In the genomic region with DNA sequence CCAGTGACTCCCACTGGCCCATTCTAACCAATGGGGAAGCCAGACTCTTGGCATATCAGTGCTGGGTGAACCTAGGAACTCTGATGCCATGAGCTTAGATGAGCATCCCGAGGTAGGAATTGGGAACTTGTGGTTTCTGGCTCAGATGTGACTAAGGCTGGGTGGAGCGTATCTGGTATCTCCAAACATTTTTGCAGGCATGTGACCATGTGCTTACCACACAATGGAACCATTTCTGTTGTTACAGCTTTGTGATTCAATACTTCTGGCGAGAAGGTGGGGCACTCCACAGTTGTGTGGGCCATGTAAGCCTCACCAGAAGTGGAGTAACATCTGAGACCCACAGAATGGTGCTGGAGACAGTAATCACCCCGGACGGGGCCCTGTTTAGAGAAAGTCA, we compare ENCODE assay signal across 10 cellular contexts. TPM values are rescaled to one million over a fixed set of nuclear protein-coding genes. Genes with fewer than 3 reads are reported as not detected.
DNase-seq lines count a peak whose midpoint lies in the region; ATAC-seq and TF ChIP-seq lines count a peak whose summit lies in the region.
"Had no signal": no experiment of that assay in that cellular context is flagged by ENCODE, and none has a peak within 500 bp of the region (broad histone marks: within the 10 kb centered on the region; RNA-seq: fewer than 3 reads in every experiment).

No MANE protein-coding gene starts in this region.

- no peak for TF ChIP-seq RAD21 in Ishikawa (IDR thresholded peaks at IDR 0.05; ENCODE audit: low read depth)

- CTCF ChIA-PET in AG04449 (lab: Yijun Ruan, JAX), result interaction anchor here (1.0 to 11.6 kb wide), 5 partner anchors 14 to 43 kb away, joined by 4 to 305 read pairs (median 9); a partner anchor contains a TSS

- intact Hi-C loops in lower lobe of right lung (cut with DNase I), result no loop called here
- intact Hi-C loops in uterus (cut with DNase I; ENCODE audit: low total_unique reads), result no loop called here

- DNase-seq in AG04449 (ENCODE audit: low read depth, low spot score) (peak; percentile 91), astrocyte of the spinal cord (ENCODE audit: low read depth, low spot score) (peak; percentile 89), lower lobe of right lung (no peak), NCI-H82 (lab: John Stamatoyannopoulos, UW) (no peak), NCI-H128 (lab: John Stamatoyannopoulos, UW; ENCODE audit: unreplicated experiment) (no peak), uterus (no peak)
- no peak for DNase-seq in stimulated activated naive CD8-positive, alpha-beta T cell treated with anti-CD3 and anti-CD28 coated beads, Interleukin-15, amount 100 ng/mL, for 72 hours
- DNase-seq: activated naive CD4-positive, alpha-beta T cell treated with anti-CD3 and anti-CD28 coated beads for 36 hours had no signal

- H3K4me3 ChIP-seq in AG04449 (ENCODE audit: low read depth, low read length), result no peak overlapping the region
- no peak overlapping the region for H3K4me3 ChIP-seq in astrocyte of the spinal cord (ENCODE audit: low read depth, low read length)
- no peak overlapping the region for H3K4me3 ChIP-seq in lower lobe of right lung
- no peak overlapping the region for H3K4me3 ChIP-seq in uterus

- H3K27me3 Mint-ChIP-seq in stimulated activated naive CD8-positive, alpha-beta T cell treated with anti-CD3 and anti-CD28 coated beads, Interleukin-15, amount 100 ng/mL, for 72 hours, result no peaks in the 10 kb centered on the region

- H3K4me3 Mint-ChIP-seq in stimulated activated naive CD8-positive, alpha-beta T cell treated with anti-CD3 and anti-CD28 coated beads, Interleukin-15, amount 100 ng/mL, for 72 hours, result no peak overlapping the region
- H3K4me3 Mint-ChIP-seq: activated naive CD4-positive, alpha-beta T cell treated with anti-CD3 and anti-CD28 coated beads for 36 hours had no signal

- no peaks in the 10 kb centered on the region for H3K36me3 ChIP-seq in lower lobe of right lung
- H3K36me3 ChIP-seq in uterus, result no peaks in the 10 kb centered on the region

- ATAC-seq in lower lobe of right lung, result peak in 1 of 2 donors; percentile 9
- ATAC-seq in stimulated activated naive CD8-positive, alpha-beta T cell treated with anti-CD3 and anti-CD28 coated beads, Interleukin-15, amount 100 ng/mL, for 72 hours, result no peak

- in situ Hi-C loops in astrocyte of the spinal cord (cut with HindIII; ENCODE audit: low sequenced_read_pairs), result loop anchor here (5.0 kb wide), 1 partner anchor 38 kb away; no protein-coding TSS in a partner anchor

- no peak overlapping the region for H3K27ac Mint-ChIP-seq in stimulated activated naive CD8-positive, alpha-beta T cell treated with anti-CD3 and anti-CD28 coated beads, Interleukin-15, amount 100 ng/mL, for 72 hours
- H3K27ac Mint-ChIP-seq: activated naive CD4-positive, alpha-beta T cell treated with anti-CD3 and anti-CD28 coated beads for 36 hours had no signal

- H3K9me3 Mint-ChIP-seq in stimulated activated naive CD8-positive, alpha-beta T cell treated with anti-CD3 and anti-CD28 coated beads, Interleukin-15, amount 100 ng/mL, for 72 hours, result no peaks in the 10 kb centered on the region
- H3K9me3 Mint-ChIP-seq: activated naive CD4-positive, alpha-beta T cell treated with anti-CD3 and anti-CD28 coated beads for 36 hours had no signal

- POLR2A ChIA-PET in AG04449 (lab: Yijun Ruan, JAX), result interaction anchor here (0.8 to 4.3 kb wide), 5 partner anchors 12 to 34 kb away, joined by 3 to 46 read pairs (median 5); a partner anchor contains a TSS

- H3K4me1 ChIP-seq in lower lobe of right lung (peaks cover 34% of the 10 kb centered on the region), uterus (peaks cover 8 to 15% of the 10 kb centered on the region in 2 donors)

- H3K27ac ChIP-seq in lower lobe of right lung, result peak overlapping the region; percentile 90
- H3K27ac ChIP-seq in uterus, result peak overlapping the region in 1 of 2 donors; percentile 97
- H3K27ac ChIP-seq: C4-2B had no signal

- H3K27me3 ChIP-seq in lower lobe of right lung (ENCODE audit: low read depth) (no peaks in the 10 kb centered on the region), uterus (no peaks in the 10 kb centered on the region)

- no peak for TF ChIP-seq CTCF in AG04449 (IDR thresholded peaks at IDR 0.05; ENCODE audit: insufficient read depth, low read length, missing control alignments)
- no peak for TF ChIP-seq CTCF in astrocyte of the spinal cord (IDR thresholded peaks at IDR 0.05; ENCODE audit: low read depth, low read length)
- no peak for TF ChIP-seq CTCF in lower lobe of right lung (IDR thresholded peaks at IDR 0.05)
- no peak for TF ChIP-seq CTCF in uterus (IDR thresholded peaks at IDR 0.05)

- TF ChIP-seq EP300 in Ishikawa (IDR thresholded peaks at IDR 0.05; ENCODE audit: borderline replicate concordance), result no peak

- TF ChIP-seq POLR2A in uterus (IDR thresholded peaks at IDR 0.05), result no peak

- peaks cover 20% of the 10 kb centered on the region for H3K4me1 Mint-ChIP-seq in stimulated activated naive CD8-positive, alpha-beta T cell treated with anti-CD3 and anti-CD28 coated beads, Interleukin-15, amount 100 ng/mL, for 72 hours

- H3K9me3 ChIP-seq in lower lobe of right lung, result no peaks in the 10 kb centered on the region
- H3K9me3 ChIP-seq in uterus, result no peaks in the 10 kb centered on the region

TF ChIP-seq in Ishikawa, 13 proteins besides CTCF, POLR2A, EP300 and RAD21:
- TF ChIP-seq, protein P1, sequence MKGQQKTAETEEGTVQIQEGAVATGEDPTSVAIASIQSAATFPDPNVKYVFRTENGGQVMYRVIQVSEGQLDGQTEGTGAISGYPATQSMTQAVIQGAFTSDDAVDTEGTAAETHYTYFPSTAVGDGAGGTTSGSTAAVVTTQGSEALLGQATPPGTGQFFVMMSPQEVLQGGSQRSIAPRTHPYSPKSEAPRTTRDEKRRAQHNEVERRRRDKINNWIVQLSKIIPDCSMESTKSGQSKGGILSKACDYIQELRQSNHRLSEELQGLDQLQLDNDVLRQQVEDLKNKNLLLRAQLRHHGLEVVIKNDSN (IDR thresholded peaks at IDR 0.05), result peak; percentile 9; the same call in 1 of the 2 replicates
- TF ChIP-seq TAF1 (IDR thresholded peaks at IDR 0.05; ENCODE audit: low read depth), result no peak
TF ChIP-seq in Ishikawa: peak in this region for 1.

RNA-seq across cellular contexts. Expression of a gene that starts 2.6 kb away (rescaled TPM):
- 22.6 TPM for total RNA-seq in lower lobe of right lung
- total RNA-seq in uterus, result 10 to 100 TPM in 2 of 4 donors, 1 to 10 TPM in 1, under 1 TPM in 1; 0.51 to 15.1 (median 10.8) TPM

RNA-seq across cellular contexts. Expression of a gene that starts 23.9 kb away (rescaled TPM):
- total RNA-seq in lower lobe of right lung, result 36.5 TPM
- total RNA-seq in uterus, result 100 to 1,000 TPM in 1 of 4 donors, 10 to 100 TPM in 3; 36.9 to 158 (median 59.4) TPM

RNA-seq across cellular contexts. Expression of a gene that starts 47.3 kb away (rescaled TPM):
- total RNA-seq in lower lobe of right lung, result 28.3 TPM
- 10 to 100 TPM in 3 of 4 donors, 1 to 10 TPM in 1; 2.8 to 32.3 (median 16.7) TPM for total RNA-seq in uterus

RNA-seq across cellular contexts. Expression of a gene that starts 49.2 kb away (rescaled TPM):
- total RNA-seq in lower lobe of right lung (29.7 TPM), uterus (10 to 100 TPM in 3 of 4 donors, 1 to 10 TPM in 1; 5.6 to 14.7 (median 11.9) TPM)

RNA-seq across cellular contexts. Expression of a gene that starts 56.3 kb away (rescaled TPM):
- total RNA-seq in lower lobe of right lung (5.4 TPM), uterus (10 to 100 TPM in 3 of 4 donors, 1 to 10 TPM in 1; 3.1 to 11.5 (median 10.8) TPM)

Comparison
In these comparisons a context has a peak if more than half of its experiments do, and no peak if none do; other contexts are left out.
1. DNase-seq: peak in AG04449 (single experiment) and astrocyte of the spinal cord (single experiment); none in lower lobe of right lung (single experiment), NCI-H82 (single experiment), stimulated activated naive CD8-positive, alpha-beta T cell treated with anti-CD3 and anti-CD28 coated beads, Interleukin-15, amount 100 ng/mL, for 72 hours (0 of 2), NCI-H128 (single experiment) and uterus (0 of 2).